ENCODE assay signal across 8 cellular contexts in the genomic region with DNA sequence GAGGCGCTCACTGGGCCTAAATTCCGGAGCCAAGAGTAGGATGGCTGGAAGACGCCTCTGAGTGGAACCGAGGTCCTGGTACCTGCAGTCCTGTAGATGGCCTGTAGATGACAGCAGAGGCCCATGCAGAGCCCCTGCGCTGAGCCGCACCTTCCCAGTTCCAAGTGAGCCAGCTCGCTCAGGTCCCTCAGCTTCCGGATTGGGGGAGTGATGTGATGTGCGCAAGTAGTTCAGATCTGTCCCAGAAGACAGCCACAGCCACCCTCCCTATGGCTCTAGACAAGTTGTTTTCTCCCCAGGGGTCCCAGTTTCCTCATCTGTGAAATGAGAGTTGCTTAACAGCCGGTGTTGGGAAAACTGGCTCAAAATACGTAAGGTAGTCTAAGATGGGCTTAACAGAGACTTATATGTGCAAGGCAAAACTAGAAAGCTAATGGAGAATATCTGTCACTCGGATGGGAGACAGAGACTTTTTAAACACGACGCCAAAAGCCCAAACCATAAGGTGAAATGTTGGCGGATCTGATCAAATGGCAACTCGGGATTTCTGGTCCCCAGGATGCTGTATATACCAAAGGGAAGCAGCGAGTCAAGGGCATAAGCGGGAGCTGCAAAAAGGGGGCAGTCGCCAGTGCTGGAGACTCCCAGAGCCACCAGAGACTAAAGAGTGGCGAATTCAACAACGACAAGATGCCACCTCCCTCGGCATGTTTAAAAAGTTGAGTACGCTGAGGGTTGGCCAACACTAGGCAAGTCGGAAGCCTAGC. TPM values are rescaled to one million over a fixed set of nuclear protein-coding genes. Genes with fewer than 3 reads are reported as not detected.
DNase-seq lines count a peak whose midpoint lies in the region; ATAC-seq and TF ChIP-seq lines count a peak whose summit lies in the region.

No MANE protein-coding gene starts in this region.

- H3K4me3 Mint-ChIP-seq in activated CD4-positive, alpha-beta T cell treated with anti-CD3 and anti-CD28 coated beads for 36 hours = peak overlapping the region; percentile 96

- peak overlapping the region; percentile 82 for H3K4me3 ChIP-seq in choroid plexus epithelial cell (ENCODE audit: low read depth, low read length)

- no peaks in the 10 kb centered on the region for H3K27me3 Mint-ChIP-seq in activated CD4-positive, alpha-beta T cell treated with anti-CD3 and anti-CD28 coated beads for 36 hours

- H3K36me3 Mint-ChIP-seq in activated CD4-positive, alpha-beta T cell treated with anti-CD3 and anti-CD28 coated beads for 36 hours (ENCODE audit: low read depth) = peaks cover 78% of the 10 kb centered on the region

- H3K27ac Mint-ChIP-seq in activated CD4-positive, alpha-beta T cell treated with anti-CD3 and anti-CD28 coated beads for 36 hours = peak overlapping the region; percentile 96

- peaks cover 62% of the 10 kb centered on the region for H3K4me1 Mint-ChIP-seq in activated CD4-positive, alpha-beta T cell treated with anti-CD3 and anti-CD28 coated beads for 36 hours

- no peaks in the 10 kb centered on the region for H3K9me3 Mint-ChIP-seq in activated CD4-positive, alpha-beta T cell treated with anti-CD3 and anti-CD28 coated beads for 36 hours (ENCODE audit: low read depth)

- DNase-seq in NCI-H1417 (lab: John Stamatoyannopoulos, UW) = peak; percentile 66 to 84 (median 73)
- DNase-seq in NCI-H1417 treated with DMSO at 0.1 percent for 48 hours (lab: John Stamatoyannopoulos, UW) = no peak
- peak; percentile 66 to 89 for DNase-seq in NCI-H524 (lab: John Stamatoyannopoulos, UW)
- peak; percentile 92 for DNase-seq in activated CD4-positive, alpha-beta T cell treated with anti-CD3 and anti-CD28 coated beads for 36 hours
- peak; percentile 89 for DNase-seq in choroid plexus epithelial cell (ENCODE audit: low read depth)
- DNase-seq in kidney glomerular epithelial cell (lab: John Stamatoyannopoulos, UW) = peak; percentile 72
- peak; percentile 77 to 84 (median 80) for DNase-seq in stimulated activated CD4-positive, alpha-beta T cell treated with anti-CD3 and anti-CD28 coated beads, Interleukin-12 subunit alpha, Interleukin-12 subunit beta, amount 100 ng/mL, for 48 hours (ENCODE audit: low read depth in 2 of 3, low spot score in 1 of 3)

- POLR2A ChIA-PET in activated CD4-positive, alpha-beta T cell treated with anti-CD3 and anti-CD28 coated beads for 36 hours (lab: Charles Lee) = interaction anchor here (0.6 to 13.7 kb wide), 12 partner anchors 10 to 884 kb away, joined by 3 to 267 read pairs (median 4); a partner anchor contains a TSS

- CTCF ChIA-PET in activated CD4-positive, alpha-beta T cell treated with anti-CD3 and anti-CD28 coated beads for 36 hours (lab: Charles Lee) = interaction anchor here (0.6 to 25.3 kb wide), 30 partner anchors 9 to 1437 kb away, joined by 3 to 647 read pairs (median 5); a partner anchor contains a TSS

- intact Hi-C loops in activated CD4-positive, alpha-beta T cell treated with anti-CD3 and anti-CD28 coated beads for 36 hours (cut with DNase I, micrococcal nuclease) = loop anchor here (1.0 to 10.0 kb wide), 17 partner anchors 16 to 1659 kb away; a partner anchor contains a TSS

- peak; percentile 100 for TF ChIP-seq CTCF in choroid plexus epithelial cell (conservative IDR thresholded peaks at IDR 0.05; ENCODE audit: low read depth, low read length)

- peak; percentile 35 for ATAC-seq in HG03280 (IDR thresholded peaks at IDR 0.05; ENCODE audit: unreplicated experiment)
- peak; percentile 24 for ATAC-seq in activated CD4-positive, alpha-beta T cell treated with anti-CD3 and anti-CD28 coated beads for 36 hours

RNA-seq across cellular contexts. Expression of a gene that starts 0.8 kb away (rescaled TPM):
- 100 to 1,000 TPM; 178 to 218 TPM for total RNA-seq in activated CD4-positive, alpha-beta T cell treated with anti-CD3 and anti-CD28 coated beads for 36 hours

RNA-seq across cellular contexts. Expression of a gene that starts 4.6 kb away (rescaled TPM):
- total RNA-seq in activated CD4-positive, alpha-beta T cell treated with anti-CD3 and anti-CD28 coated beads for 36 hours = 100 to 1,000 TPM; 265 to 269 TPM

RNA-seq across cellular contexts. Expression of a gene that starts 46.9 kb away (rescaled TPM):
- 10 to 100 TPM; 61.6 to 77.7 TPM for total RNA-seq in activated CD4-positive, alpha-beta T cell treated with anti-CD3 and anti-CD28 coated beads for 36 hours

RNA-seq across cellular contexts. Expression of a gene that starts 48.6 kb away (rescaled TPM):
- 10 to 100 TPM; 31.7 to 31.9 TPM for total RNA-seq in activated CD4-positive, alpha-beta T cell treated with anti-CD3 and anti-CD28 coated beads for 36 hours

RNA-seq across cellular contexts. Expression of a gene that starts 58.5 kb away (rescaled TPM):
- 1 to 10 TPM; 2.5 to 2.6 TPM for total RNA-seq in activated CD4-positive, alpha-beta T cell treated with anti-CD3 and anti-CD28 coated beads for 36 hours
